22 cellular contexts compared by ENCODE assay signal in the genomic region with DNA sequence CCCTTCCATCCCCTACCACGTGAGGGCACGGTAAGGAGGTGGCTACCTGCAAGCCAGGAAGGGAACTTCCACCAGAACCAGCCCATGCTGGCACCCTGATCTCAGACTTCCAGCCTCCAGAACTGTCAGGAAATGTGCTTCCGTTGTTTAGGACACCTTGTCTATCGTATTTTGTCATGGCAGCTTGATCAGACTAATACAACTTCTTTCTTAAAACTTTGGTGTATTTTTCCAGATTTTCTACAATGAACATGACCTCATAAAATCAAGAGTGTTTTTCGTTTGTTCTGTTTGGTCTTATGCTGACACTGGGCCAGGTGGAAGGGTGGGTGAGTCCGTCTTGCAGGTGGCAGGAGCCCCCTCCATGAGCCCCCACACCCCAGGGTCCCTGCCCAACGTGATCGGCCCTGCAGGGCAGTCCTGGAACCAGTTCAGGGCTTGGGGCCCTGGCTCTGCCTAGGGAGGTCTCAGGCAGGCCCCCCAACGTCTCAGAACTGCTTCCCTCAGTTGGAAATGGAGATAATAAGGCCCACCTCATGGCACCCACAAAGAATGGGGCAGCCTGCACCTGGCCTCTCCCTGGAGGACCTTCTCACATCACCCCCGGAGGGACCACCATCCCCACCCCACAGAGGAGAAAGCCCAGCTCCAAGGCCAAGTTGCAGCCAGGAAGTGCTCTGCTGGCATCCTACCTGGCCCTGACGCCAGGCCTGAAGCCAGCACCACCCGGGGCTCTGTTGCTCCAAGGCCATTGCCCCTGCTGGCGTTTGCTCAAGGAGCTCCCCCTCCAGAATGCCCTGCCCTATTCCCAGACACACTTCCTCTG. TPM values are rescaled to one million over a fixed set of nuclear protein-coding genes. Genes with fewer than 3 reads are reported as not detected.
"Had no signal": no experiment of that assay in that cellular context is flagged by ENCODE, and none has a peak within 500 bp of the region (broad histone marks: within the 10 kb centered on the region; RNA-seq: fewer than 3 reads in every experiment).

No MANE protein-coding gene starts in this region.

- H3K4me3 ChIP-seq: SJSA1, SK-N-MC had no signal

- H3K27ac ChIP-seq: SJSA1, SK-N-MC had no signal

- FAIRE-seq: HepG2, RCC 7860 had no signal

- H3K36me3 ChIP-seq: SJSA1 had no signal

- H3K9me3 ChIP-seq: SJSA1 had no signal

- H3K4me1 ChIP-seq: SJSA1 had no signal

- DNase-seq: KBM-7, MV-4-11, NCI-H1048, NCI-H1105, NCI-H1417, NCI-H1436 treated with DMSO at 0.1 percent for 48 hours, NCI-H1694, NCI-H187 treated with DMSO at 0.1 percent for 48 hours, NCI-H2029 treated with DMSO at 0.1 percent for 48 hours, NCI-H2171 treated with DMSO at 0.1 percent for 48 hours, NCI-H345, NCI-H524, NCI-H526 treated with DMSO at 0.1 percent for 48 hours, NCI-H748 treated with DMSO at 0.1 percent for 48 hours, Right ventricle myocardium superior, RPMI8226, SIG-M5 had no signal

- H3K27me3 ChIP-seq: SJSA1 had no signal

RNA-seq across cellular contexts. Expression of a gene that starts 10.4 kb away (rescaled TPM):
- polyA plus RNA-seq: IgD-negative memory B cell had no signal
